9 cellular contexts compared by ENCODE assay signal in the genomic region with DNA sequence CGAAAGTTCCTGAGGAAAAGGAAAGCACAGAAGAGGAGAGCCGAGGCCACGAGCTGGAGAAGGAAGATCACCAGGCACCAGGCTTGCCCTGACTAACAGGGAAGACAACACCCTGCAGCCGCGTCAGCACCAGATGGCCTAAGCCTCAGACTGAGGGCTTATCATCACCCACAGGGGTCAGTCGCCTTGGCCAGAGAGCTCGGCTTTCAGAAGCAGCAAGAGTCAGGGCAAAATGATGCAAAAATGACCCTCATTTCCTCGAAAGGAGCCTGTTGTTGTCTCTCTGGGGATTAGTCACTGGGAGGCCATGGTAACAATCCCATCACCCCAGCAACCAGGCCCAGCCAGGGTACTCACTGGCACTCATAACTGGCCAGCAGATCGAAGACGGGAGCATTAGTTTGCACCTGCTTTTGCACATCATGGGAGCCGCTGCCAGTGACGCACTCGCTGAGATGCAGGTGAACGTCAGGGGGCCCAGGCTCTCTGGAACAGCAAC. TPM values are rescaled to one million over a fixed set of nuclear protein-coding genes. Genes with fewer than 3 reads are reported as not detected.
DNase-seq lines count a peak whose midpoint lies in the region; ATAC-seq, FAIRE-seq and TF ChIP-seq lines count a peak whose summit lies in the region.
"Had no signal": no experiment of that assay in that cellular context is flagged by ENCODE, and none has a peak within 500 bp of the region (broad histone marks: within the 10 kb centered on the region; RNA-seq: fewer than 3 reads in every experiment).

No MANE protein-coding gene starts in this region.

- H3K79me1 ChIP-seq in H1 (ENCODE audit: low read depth, low read length): no peaks in the 10 kb centered on the region

- H3K4ac ChIP-seq in H1 (replicated peaks; ENCODE audit: insufficient read length, low read depth, low read length): no peak overlapping the region

- no peak overlapping the region for H4K91ac ChIP-seq in H1 (replicated peaks; ENCODE audit: insufficient read length, low read length)

- intact Hi-C loops in mucosa of descending colon (cut with DNase I, micrococcal nuclease): no loop called here

- H3K36me3 Mint-ChIP-seq in activated T-cell treated with anti-CD3 and anti-CD28 coated beads, Interleukin-2, amount 50 U/mL, for 72 hours (ENCODE audit: insufficient read depth in 2 of 2): peaks cover 0 to 11% of the 10 kb centered on the region in 2 donors

- H2AK5ac ChIP-seq in H1 (ENCODE audit: low read depth, low read length): no peak overlapping the region

- H3K9me3 ChIP-seq in H1 (ENCODE audit: insufficient read depth in 2 of 2, low read depth in 1 of 2, low read length in 1 of 2): no peaks in the 10 kb centered on the region
- no peaks in the 10 kb centered on the region for H3K9me3 ChIP-seq in mucosa of descending colon

- H3K9ac ChIP-seq in H1 (replicated peaks in 1 of 4; ENCODE audit: extremely low read depth in 1 of 4, low read depth in 3 of 4, low read length in 3 of 4): no peak overlapping the region

- no peak overlapping the region for H2BK15ac ChIP-seq in H1 (ENCODE audit: low read length)

- no peak overlapping the region for H2BK5ac ChIP-seq in H1 (ENCODE audit: low read depth, low read length)

- no peak overlapping the region for H3K56ac ChIP-seq in H1 (replicated peaks; ENCODE audit: insufficient read length, low read depth, low read length)

- H3K4me3 Mint-ChIP-seq in activated T-cell treated with anti-CD3 and anti-CD28 coated beads, Interleukin-2, amount 50 U/mL, for 72 hours: no peak overlapping the region

- FAIRE-seq in H1 (lab: Jason Lieb, UNC): no peak
- FAIRE-seq: TTC549 had no signal

- CTCF ChIA-PET in H1 (lab: Charles Lee; ENCODE audit: partially characterized antibody): interaction anchor here (1.0 to 1.3 kb wide), 3 partner anchors 9 to 322 kb away, joined by 3 read pairs; partner anchors contain the start of gene ZFP36L2

- no peak overlapping the region for H3K27ac Mint-ChIP-seq in activated T-cell treated with anti-CD3 and anti-CD28 coated beads, Interleukin-2, amount 50 U/mL, for 72 hours

- no peak for TF ChIP-seq RAD21 in H1 (IDR thresholded peaks at IDR 0.05 in 1 of 2, conservative IDR thresholded peaks at IDR 0.05 in 1 of 2; ENCODE audit: low read depth in 2 of 2, low read length in 2 of 2)

- H3K23ac ChIP-seq in H1 (ENCODE audit: insufficient read length): no peak overlapping the region

- no peak for TF ChIP-seq POLR2A in H1 (IDR thresholded peaks at IDR 0.05; ENCODE audit: control extremely low read depth in 1 of 2, low read depth in 2 of 2, low read length in 2 of 2)

- POLR2A ChIA-PET in H1 (lab: Charles Lee; ENCODE audit: partially characterized antibody): no interaction called here

- no peaks in the 10 kb centered on the region; the same call in 1 of the 2 replicates for H3K23me2 ChIP-seq in H1 (ENCODE audit: low read depth, low read length)

- TF ChIP-seq EP300 in H1 (IDR thresholded peaks at IDR 0.05; ENCODE audit: borderline replicate concordance in 1 of 2, low read depth in 2 of 2, low read length in 2 of 2): no peak

- no peak overlapping the region for H3K4me2 ChIP-seq in H1 (ENCODE audit: insufficient read depth in 1 of 2, low read depth in 2 of 2, low read length in 2 of 2)

- no peak overlapping the region for H3K4me3 ChIP-seq in H1 (ENCODE audit: extremely low read depth in 1 of 4, insufficient read depth in 2 of 4, low read depth in 3 of 4, low read length in 4 of 4)
- H3K4me3 ChIP-seq in mucosa of descending colon: no peak overlapping the region

- H2BK120ac ChIP-seq in H1 (replicated peaks; ENCODE audit: low read depth, low read length): no peak overlapping the region

- DNase-seq in AG08395 (ENCODE audit: low spot score) (peak; percentile 93), NCI-H226 (peak; percentile 79), H1 (ENCODE audit: low read depth in 1 of 2, low spot score in 2 of 2) (no peak), mucosa of descending colon (peak; percentile 54 to 84 (median 63)), AML-193 (lab: John Stamatoyannopoulos, UW) (no peak)
- DNase-seq in activated T-cell treated with anti-CD3 and anti-CD28 coated beads, Interleukin-2, amount 50 U/mL, for 72 hours: no peak
- no peak for DNase-seq in activated CD8-positive, alpha-beta memory T cell treated with anti-CD3 and anti-CD28 coated beads for 24 hours

- peak overlapping the region; percentile 5; the same call in 1 of the 2 replicates for H3K18ac ChIP-seq in H1 (ENCODE audit: extremely low read depth, low read length)

- no peaks in the 10 kb centered on the region for H3K27me3 Mint-ChIP-seq in activated T-cell treated with anti-CD3 and anti-CD28 coated beads, Interleukin-2, amount 50 U/mL, for 72 hours (ENCODE audit: low read depth)

- H4K20me1 ChIP-seq in H1 (replicated peaks in 1 of 2; ENCODE audit: control insufficient read depth in 1 of 2, insufficient read depth in 2 of 2, low read length in 2 of 2): no peaks in the 10 kb centered on the region

- H3K27me3 ChIP-seq in H1 (replicated peaks in 1 of 4; ENCODE audit: control insufficient read depth in 3 of 4, extremely low read depth in 1 of 4, insufficient read depth in 3 of 4, low read length in 3 of 4): no peaks in the 10 kb centered on the region

- H2BK20ac ChIP-seq in H1 (ENCODE audit: low read length): no peak overlapping the region

- no peak overlapping the region for H4K5ac ChIP-seq in H1 (ENCODE audit: insufficient read length, low read depth, low read length)

- H3K79me2 ChIP-seq in H1 (ENCODE audit: control insufficient read depth in 1 of 2, insufficient read depth in 2 of 2, low read length in 2 of 2): no peaks in the 10 kb centered on the region

- H3K36me3 ChIP-seq in H1 (ENCODE audit: control insufficient read depth in 2 of 4, insufficient read depth in 4 of 4, low read length in 3 of 4) (no peaks in the 10 kb centered on the region), mucosa of descending colon (ENCODE audit: low read depth) (no peaks in the 10 kb centered on the region)

- peak; percentile 75 for ATAC-seq in mucosa of descending colon
- ATAC-seq in GM18858 (IDR thresholded peaks at IDR 0.05; ENCODE audit: unreplicated experiment): no peak
- ATAC-seq in activated T-cell treated with anti-CD3 and anti-CD28 coated beads, Interleukin-2, amount 50 U/mL, for 72 hours (replicated peaks in 1 of 2): no peak

- H3K27ac ChIP-seq in H1 (ENCODE audit: low read depth, low read length): no peak overlapping the region

- no peak overlapping the region for H3K14ac ChIP-seq in H1 (ENCODE audit: insufficient read length)

- no peak overlapping the region for H4K8ac ChIP-seq in H1 (ENCODE audit: extremely low read depth, insufficient read depth, low read length)

- no peaks in the 10 kb centered on the region for H3K9me3 Mint-ChIP-seq in activated T-cell treated with anti-CD3 and anti-CD28 coated beads, Interleukin-2, amount 50 U/mL, for 72 hours

- no peak overlapping the region for H2BK12ac ChIP-seq in H1 (ENCODE audit: low read depth, low read length)

- 81% methylated on average over 14 of the region's 14 CpGs; no CpG with 5 or more reads in 1 of the 2 experiments for WGBS in H1 (ENCODE audit: extremely low coverage in 1 of 2, insufficient coverage in 1 of 2, insufficient read length in 1 of 2, insufficient replicate concordance in 2 of 2, low coverage in 1 of 2, low lambda C conversion rate in 2 of 2, missing lambda C conversion rate in 1 of 2), 2 experiments

- peaks cover 0 to 12% (median 3%) of the 10 kb centered on the region in 4 experiments; a peak in 4 of 7 replicates for H3K4me1 ChIP-seq in H1 (replicated peaks in 1 of 4; ENCODE audit: control insufficient read depth in 3 of 4, insufficient read depth in 4 of 4, low read length in 3 of 4)
- H3K4me1 ChIP-seq in mucosa of descending colon (ENCODE audit: low read depth): peaks cover 9% of the 10 kb centered on the region

- H3K4me1 Mint-ChIP-seq in activated T-cell treated with anti-CD3 and anti-CD28 coated beads, Interleukin-2, amount 50 U/mL, for 72 hours (ENCODE audit: low read depth): peaks cover 26% of the 10 kb centered on the region

- H2AFZ ChIP-seq in H1 (ENCODE audit: low read length): no peak overlapping the region

- TF ChIP-seq CTCF in H1 (IDR thresholded peaks at IDR 0.05; ENCODE audit: control extremely low read depth in 1 of 3, insufficient read depth in 1 of 3, low read depth in 1 of 3, low read length in 3 of 3): no peak
- TF ChIP-seq CTCF in mucosa of descending colon (IDR thresholded peaks at IDR 0.05): no peak

TF ChIP-seq in H1, 55 proteins besides CTCF, POLR2A, EP300 and RAD21:
- TF ChIP-seq NANOG (IDR thresholded peaks at IDR 0.05; ENCODE audit: insufficient read depth, low read depth, low read length, poor library complexity, severe bottlenecking): no peak
- TF ChIP-seq TAF1 (IDR thresholded peaks at IDR 0.05; ENCODE audit: low read depth, low read length): no peak
- no peak for TF ChIP-seq CHD2 (IDR thresholded peaks at IDR 0.05; ENCODE audit: low read length)
- no peak for TF ChIP-seq POLR2AphosphoS5 (IDR thresholded peaks at IDR 0.05; ENCODE audit: low read depth, low read length)
- no peak for TF ChIP-seq KDM4A (IDR thresholded peaks at IDR 0.05; ENCODE audit: low read depth, low read length, severe bottlenecking)
- no peak for TF ChIP-seq SP2 (IDR thresholded peaks at IDR 0.05; ENCODE audit: low read length)
- no peak for TF ChIP-seq RNF2 (IDR thresholded peaks at IDR 0.05; ENCODE audit: borderline replicate concordance, low read depth, low read length, missing control alignments, poor library complexity, severe bottlenecking)
- TF ChIP-seq SIRT6 (IDR thresholded peaks at IDR 0.05; ENCODE audit: low read length): no peak
- TF ChIP-seq BACH1 (IDR thresholded peaks at IDR 0.05; ENCODE audit: low read length): no peak
- no peak for TF ChIP-seq TBP (IDR thresholded peaks at IDR 0.05; ENCODE audit: low read depth, low read length)
- no peak for TF ChIP-seq CBX5 (IDR thresholded peaks at IDR 0.05; ENCODE audit: low read depth, low read length)
- no peak for TF ChIP-seq JUND (IDR thresholded peaks at IDR 0.05; ENCODE audit: low read length)

RNA-seq across cellular contexts. Expression of gene ZFP36L2, which starts 42.7 kb away (rescaled TPM):
- 102 and 109 TPM in 2 replicates for total RNA-seq in H1 (2021; fragmentation: NEBNext Ultra II Directional; extraction: Animal tissue kit (Norgen Biotek cat#: 25700))
- polyA plus RNA-seq in H1 (2011; rRNA removed): 13.4 and 15.6 TPM in 2 replicates
- 10.6 TPM for polyA plus RNA-seq in H1 (2011; cell fraction: cytosol; rRNA removed)
- polyA plus RNA-seq in H1 (2011; cell fraction: nucleus; rRNA removed): 10.7 TPM
- 31.8 to 48.4 TPM (median 38.8 TPM) in 4 replicates for polyA plus RNA-seq in H1 (2012, experiment 1 of 2)
- 44.9 TPM for polyA plus RNA-seq in H1 (2012, experiment 2 of 2)
- polyA plus RNA-seq in H1 (2013, experiment 1 of 2): 57.0 TPM
- 62.5 TPM for polyA plus RNA-seq in H1 (2013, experiment 2 of 2)
- 4.5 and 4.8 TPM in 2 replicates for polyA minus RNA-seq in H1 (2011; rRNA and poly(A)+ RNA removed)
- polyA minus RNA-seq in H1 (2011; cell fraction: cytosol; rRNA and poly(A)+ RNA removed): 29.6 TPM
- polyA minus RNA-seq in H1 (2011; cell fraction: nucleus; rRNA and poly(A)+ RNA removed): 20.3 TPM
- 100 to 1,000 TPM; 160 to 198 (median 169) TPM for total RNA-seq in mucosa of descending colon
- 10 to 100 TPM; 70.8 to 86.4 TPM for total RNA-seq in activated T-cell treated with anti-CD3 and anti-CD28 coated beads, Interleukin-2, amount 50 U/mL, for 72 hours

Comparison
In these comparisons a context has a peak if more than half of its experiments do, and no peak if none do; other contexts are left out.
1. DNase-seq: peak in AG08395 (single experiment), NCI-H226 (single experiment) and mucosa of descending colon (3 of 3); none in H1 (0 of 2), AML-193 (0 of 2), activated T-cell treated with anti-CD3 and anti-CD28 coated beads, Interleukin-2, amount 50 U/mL, for 72 hours (0 of 2) and activated CD8-positive, alpha-beta memory T cell treated with anti-CD3 and anti-CD28 coated beads for 24 hours (single experiment).